Comparison of ENCODE assay signal across 10 cellular contexts in genomic region chr5:140545606-140546005, GRCh38.
"Had no signal": no experiment of that assay in that cellular context is flagged by ENCODE, and none has a peak within 500 bp of the region (broad histone marks: within the 10 kb centered on the region; RNA-seq: fewer than 3 reads in every experiment).

No MANE protein-coding gene starts in this region.

- H3K4me3 Mint-ChIP-seq: activated T-cell treated with anti-CD3 and anti-CD28 coated beads, Interleukin-2, amount 50 U/mL, for 72 hours; memory B cell; nephron progenitor cell had no signal

- ATAC-seq: activated T-cell treated with anti-CD3 and anti-CD28 coated beads, Interleukin-2, amount 50 U/mL, for 72 hours; gastroesophageal sphincter; left lung had no signal

- H3K27me3 Mint-ChIP-seq: memory B cell had no signal

- H3K9me3 Mint-ChIP-seq: activated T-cell treated with anti-CD3 and anti-CD28 coated beads, Interleukin-2, amount 50 U/mL, for 72 hours; memory B cell; nephron progenitor cell had no signal

- H3K27me3 ChIP-seq: gastroesophageal sphincter, left lung had no signal

- H3K27ac Mint-ChIP-seq: nephron progenitor cell had no signal

- H3K9me3 ChIP-seq: gastroesophageal sphincter, left lung had no signal

- H3K4me3 ChIP-seq: gastroesophageal sphincter, left lung had no signal

- DNase-seq: activated CD4-positive, alpha-beta T cell treated with anti-CD3 and anti-CD28 coated beads, Interleukin-2, amount 50 U/mL, for 4 hours; activated gamma-delta T cell treated with Interleukin-2 at 50 U/mL for 16 hours; activated T-cell treated with anti-CD3 and anti-CD28 coated beads, Interleukin-2, amount 50 U/mL, for 72 hours; effector CD8-positive, alpha-beta T cell; left lung; nephron progenitor cell; stimulated activated CD4-positive, alpha-beta T cell treated with anti-CD3 and anti-CD28 coated beads, Interleukin-4, amount 100 ng/mL, for 1 hour; T-helper 2 cell had no signal
